ENCODE assay signal across 1 cellular context in the genomic region with DNA sequence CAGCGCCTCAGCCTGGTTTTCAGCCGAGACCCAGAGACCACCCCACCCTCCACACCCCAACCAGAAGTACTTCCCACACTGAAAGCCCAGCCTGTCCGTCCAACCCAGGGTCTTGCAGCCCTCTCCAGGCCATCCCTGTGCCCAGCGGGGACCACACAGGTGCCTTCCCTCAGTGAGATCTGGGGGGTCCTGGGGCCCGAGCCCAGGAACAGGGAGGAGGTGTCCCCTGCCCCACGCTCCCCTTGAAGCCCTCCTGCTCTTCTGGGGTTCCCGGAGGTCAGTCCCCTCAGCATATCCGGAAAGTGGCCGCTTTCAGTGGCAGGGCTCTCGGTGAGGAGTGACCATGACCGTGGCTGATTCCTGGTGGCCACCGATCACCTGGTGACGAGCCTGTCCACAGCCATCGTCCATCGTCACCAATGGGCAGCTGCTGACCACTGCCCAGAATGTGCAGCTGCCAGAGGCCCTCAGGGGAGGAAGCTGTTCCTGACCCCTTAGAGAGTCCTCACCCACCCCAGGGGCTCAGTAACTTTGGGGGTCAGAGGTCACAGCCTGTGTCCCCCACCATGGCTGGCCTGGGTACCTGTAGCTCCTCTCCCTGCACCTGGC.
TF ChIP-seq lines count a peak whose summit lies in the region.

No MANE protein-coding gene starts in this region.

TF ChIP-seq in IMR-90, 13 proteins besides CTCF, POLR2A, EP300 and RAD21 (continued from another document):
- TF ChIP-seq, protein P1, sequence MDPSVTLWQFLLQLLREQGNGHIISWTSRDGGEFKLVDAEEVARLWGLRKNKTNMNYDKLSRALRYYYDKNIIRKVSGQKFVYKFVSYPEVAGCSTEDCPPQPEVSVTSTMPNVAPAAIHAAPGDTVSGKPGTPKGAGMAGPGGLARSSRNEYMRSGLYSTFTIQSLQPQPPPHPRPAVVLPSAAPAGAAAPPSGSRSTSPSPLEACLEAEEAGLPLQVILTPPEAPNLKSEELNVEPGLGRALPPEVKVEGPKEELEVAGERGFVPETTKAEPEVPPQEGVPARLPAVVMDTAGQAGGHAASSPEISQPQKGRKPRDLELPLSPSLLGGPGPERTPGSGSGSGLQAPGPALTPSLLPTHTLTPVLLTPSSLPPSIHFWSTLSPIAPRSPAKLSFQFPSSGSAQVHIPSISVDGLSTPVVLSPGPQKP (IDR thresholded peaks at IDR 0.05; ENCODE audit: borderline replicate concordance, low read depth, low read length): no peak
